In the genomic region with DNA sequence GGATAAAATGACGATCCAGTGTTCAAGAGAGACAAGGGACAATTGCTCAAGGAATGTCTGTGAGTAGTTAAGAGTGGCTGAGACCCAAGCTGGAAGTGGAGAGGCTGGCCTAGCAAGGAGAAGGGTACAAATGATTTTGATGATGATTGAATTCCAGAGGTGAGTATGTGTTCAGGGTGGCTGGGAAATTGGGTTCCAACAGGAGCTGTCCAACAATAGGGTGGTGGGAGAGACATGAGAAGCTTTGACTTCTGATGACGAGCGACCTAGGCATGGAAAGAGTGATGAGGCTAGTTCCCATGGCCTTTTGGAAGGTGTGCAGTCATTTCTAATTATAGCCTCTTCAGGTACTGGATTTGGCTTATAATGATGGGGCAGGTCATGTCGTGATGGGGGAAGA, we compare ENCODE assay signal across 2 cellular contexts.
TF ChIP-seq lines count a peak whose summit lies in the region.

No MANE protein-coding gene starts in this region.

TF ChIP-seq in SK-N-SH, 30 proteins besides CTCF, POLR2A, EP300 and RAD21 (continued from another document):
- no peak for TF ChIP-seq ELF1 (IDR thresholded peaks at IDR 0.05)

TF ChIP-seq in SK-N-SH treated with all-trans-retinoic acid at 6 μM for 48 hours, 23 proteins besides CTCF, POLR2A, EP300 and RAD21 (continued from another document):
- TF ChIP-seq, protein P1, sequence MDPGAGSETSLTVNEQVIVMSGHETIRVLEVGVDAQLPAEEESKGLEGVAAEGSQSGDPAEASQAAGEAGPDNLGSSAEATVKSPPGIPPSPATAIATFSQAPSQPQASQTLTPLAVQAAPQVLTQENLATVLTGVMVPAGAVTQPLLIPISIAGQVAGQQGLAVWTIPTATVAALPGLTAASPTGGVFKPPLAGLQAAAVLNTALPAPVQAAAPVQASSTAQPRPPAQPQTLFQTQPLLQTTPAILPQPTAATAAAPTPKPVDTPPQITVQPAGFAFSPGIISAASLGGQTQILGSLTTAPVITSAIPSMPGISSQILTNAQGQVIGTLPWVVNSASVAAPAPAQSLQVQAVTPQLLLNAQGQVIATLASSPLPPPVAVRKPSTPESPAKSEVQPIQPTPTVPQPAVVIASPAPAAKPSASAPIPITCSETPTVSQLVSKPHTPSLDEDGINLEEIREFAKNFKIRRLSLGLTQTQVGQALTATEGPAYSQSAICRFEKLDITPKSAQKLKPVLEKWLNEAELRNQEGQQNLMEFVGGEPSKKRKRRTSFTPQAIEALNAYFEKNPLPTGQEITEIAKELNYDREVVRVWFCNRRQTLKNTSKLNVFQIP (CRISPR knock-in tag; IDR thresholded peaks at IDR 0.05; ENCODE audit: borderline replicate concordance, low read depth): no peak
- TF ChIP-seq PPARA (CRISPR knock-in tag; IDR thresholded peaks at IDR 0.05; ENCODE audit: borderline replicate concordance): no peak
- TF ChIP-seq, protein P2, sequence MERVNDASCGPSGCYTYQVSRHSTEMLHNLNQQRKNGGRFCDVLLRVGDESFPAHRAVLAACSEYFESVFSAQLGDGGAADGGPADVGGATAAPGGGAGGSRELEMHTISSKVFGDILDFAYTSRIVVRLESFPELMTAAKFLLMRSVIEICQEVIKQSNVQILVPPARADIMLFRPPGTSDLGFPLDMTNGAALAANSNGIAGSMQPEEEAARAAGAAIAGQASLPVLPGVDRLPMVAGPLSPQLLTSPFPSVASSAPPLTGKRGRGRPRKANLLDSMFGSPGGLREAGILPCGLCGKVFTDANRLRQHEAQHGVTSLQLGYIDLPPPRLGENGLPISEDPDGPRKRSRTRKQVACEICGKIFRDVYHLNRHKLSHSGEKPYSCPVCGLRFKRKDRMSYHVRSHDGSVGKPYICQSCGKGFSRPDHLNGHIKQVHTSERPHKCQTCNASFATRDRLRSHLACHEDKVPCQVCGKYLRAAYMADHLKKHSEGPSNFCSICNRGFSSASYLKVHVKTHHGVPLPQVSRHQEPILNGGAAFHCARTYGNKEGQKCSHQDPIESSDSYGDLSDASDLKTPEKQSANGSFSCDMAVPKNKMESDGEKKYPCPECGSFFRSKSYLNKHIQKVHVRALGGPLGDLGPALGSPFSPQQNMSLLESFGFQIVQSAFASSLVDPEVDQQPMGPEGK (CRISPR knock-in tag; IDR thresholded peaks at IDR 0.05; ENCODE audit: borderline replicate concordance): no peak
- no peak for TF ChIP-seq ARNTL (CRISPR knock-in tag; IDR thresholded peaks at IDR 0.05; ENCODE audit: borderline replicate concordance, low read depth)
- TF ChIP-seq CSDC2 (CRISPR knock-in tag; IDR thresholded peaks at IDR 0.05): no peak
- TF ChIP-seq OSR1 (CRISPR knock-in tag; IDR thresholded peaks at IDR 0.05): no peak
- no peak for TF ChIP-seq BACH2 (CRISPR knock-in tag; IDR thresholded peaks at IDR 0.05; ENCODE audit: borderline replicate concordance)
- no peak for TF ChIP-seq ZNF565 (CRISPR knock-in tag; conservative IDR thresholded peaks at IDR 0.05; ENCODE audit: low read depth)
- TF ChIP-seq RARB (CRISPR knock-in tag; IDR thresholded peaks at IDR 0.05): no peak
- no peak for TF ChIP-seq ESRRG (CRISPR knock-in tag; IDR thresholded peaks at IDR 0.05)
- TF ChIP-seq SNAI2 (CRISPR knock-in tag; IDR thresholded peaks at IDR 0.05): no peak
- TF ChIP-seq, protein P3, sequence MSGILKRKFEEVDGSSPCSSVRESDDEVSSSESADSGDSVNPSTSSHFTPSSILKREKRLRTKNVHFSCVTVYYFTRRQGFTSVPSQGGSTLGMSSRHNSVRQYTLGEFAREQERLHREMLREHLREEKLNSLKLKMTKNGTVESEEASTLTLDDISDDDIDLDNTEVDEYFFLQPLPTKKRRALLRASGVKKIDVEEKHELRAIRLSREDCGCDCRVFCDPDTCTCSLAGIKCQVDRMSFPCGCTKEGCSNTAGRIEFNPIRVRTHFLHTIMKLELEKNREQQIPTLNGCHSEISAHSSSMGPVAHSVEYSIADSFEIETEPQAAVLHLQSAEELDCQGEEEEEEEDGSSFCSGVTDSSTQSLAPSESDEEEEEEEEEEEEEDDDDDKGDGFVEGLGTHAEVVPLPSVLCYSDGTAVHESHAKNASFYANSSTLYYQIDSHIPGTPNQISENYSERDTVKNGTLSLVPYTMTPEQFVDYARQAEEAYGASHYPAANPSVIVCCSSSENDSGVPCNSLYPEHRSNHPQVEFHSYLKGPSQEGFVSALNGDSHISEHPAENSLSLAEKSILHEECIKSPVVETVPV (CRISPR knock-in tag; IDR thresholded peaks at IDR 0.05): no peak
- no peak for TF ChIP-seq TOX (CRISPR knock-in tag; IDR thresholded peaks at IDR 0.05; ENCODE audit: borderline replicate concordance)
